Comparison of ENCODE assay signal across 8 cellular contexts in genomic region chr7:48088559-48089414, GRCh38. TPM values are rescaled to one million over a fixed set of nuclear protein-coding genes. Genes with fewer than 3 reads are reported as not detected.
DNase-seq lines count a peak whose midpoint lies in the region; ATAC-seq and TF ChIP-seq lines count a peak whose summit lies in the region.

TSS of gene UPP1 (plus strand) at chr7:48089265. CDS start at chr7:48094784, 5,519 bp downstream.

- H3K4me3 ChIP-seq in SK-N-SH (ENCODE audit: low read depth in 2 of 2, low read length in 1 of 2) (peak within 1 kb of the TSS; percentile 77 to 82), osteoblast (ENCODE audit: insufficient read depth, low read length) (peak within 1 kb of the TSS; percentile 82), thoracic aorta (peak within 1 kb of the TSS; percentile 81)

- POLR2A ChIA-PET in SK-N-SH (lab: Yijun Ruan, JAX): interaction anchor here (0.6 kb wide), 1 partner anchor 13 kb away, joined by 3 read pairs; no protein-coding TSS in a partner anchor

- peak within 1 kb of the TSS; percentile 82 for H2AFZ ChIP-seq in SK-N-SH (ENCODE audit: low read depth)
- H2AFZ ChIP-seq in osteoblast (ENCODE audit: low read length): peak within 1 kb of the TSS; percentile 62

- TF ChIP-seq RAD21 in SK-N-SH (IDR thresholded peaks at IDR 0.05; ENCODE audit: low read length): no peak

- TF ChIP-seq CTCF in SK-N-SH (IDR thresholded peaks at IDR 0.05) (no peak), osteoblast (IDR thresholded peaks at IDR 0.05; ENCODE audit: extremely low read depth, low read depth, low read length) (no peak), thoracic aorta (IDR thresholded peaks at IDR 0.05) (no peak)

- peaks cover 35% of the 10 kb centered on the region for H3F3A ChIP-seq in SK-N-SH (replicated peaks; ENCODE audit: insufficient read depth)

- H3K27ac ChIP-seq in KOPT-K1 (ENCODE audit: low read depth, low read length, poor library complexity, severe bottlenecking) (peak within 1 kb of the TSS; percentile 22), SK-N-SH (ENCODE audit: low read depth in 2 of 2, low read length in 1 of 2) (peak within 1 kb of the TSS; percentile 56 to 100), osteoblast (ENCODE audit: low read depth, low read length) (peak within 1 kb of the TSS; percentile 97), thoracic aorta (peak within 1 kb of the TSS; percentile 94 to 97)

- CTCF ChIA-PET in SK-N-SH (lab: Yijun Ruan, JAX): interaction anchor here (1.1 to 8.4 kb wide), 4 partner anchors 14 to 823 kb away, joined by 4 to 63 read pairs (median 4); no protein-coding TSS in a partner anchor

- ATAC-seq in GM21825 (IDR thresholded peaks at IDR 0.05; ENCODE audit: unreplicated experiment) (peak; percentile 58), thoracic aorta (ENCODE audit: insufficient number of reproducible peaks, low FRiP score, low read depth) (peak; percentile 58)

- peak in 1 of 2 experiments; percentile 81; a peak in 1 of 4 replicates for TF ChIP-seq EP300 in SK-N-SH (IDR thresholded peaks at IDR 0.05; ENCODE audit: borderline replicate concordance in 1 of 2, low read depth in 1 of 2, low read length in 1 of 2)

- under 1% methylated on average over 35 of the region's 66 CpGs for WGBS in SK-N-SH (ENCODE audit: low lambda C conversion rate)

- H3K27me3 ChIP-seq in SK-N-SH (ENCODE audit: insufficient read depth) (no peaks in the 10 kb centered on the region), osteoblast (ENCODE audit: insufficient read depth, low read length) (no peaks in the 10 kb centered on the region), thoracic aorta (replicated peaks; ENCODE audit: insufficient read depth) (no peaks in the 10 kb centered on the region)

- peak within 1 kb of the TSS; percentile 97 for H3K4me2 ChIP-seq in SK-N-SH
- H3K4me2 ChIP-seq in osteoblast (ENCODE audit: insufficient read depth, low read length): peak within 1 kb of the TSS; percentile 92

- peak within 1 kb of the TSS; percentile 96 for H3K9ac ChIP-seq in SK-N-SH

- H3K4me1 ChIP-seq in SK-N-SH (ENCODE audit: control insufficient read depth in 1 of 2, insufficient read depth in 2 of 2, low read depth in 1 of 2, low read length in 1 of 2) (peaks cover 20 to 42% of the 10 kb centered on the region in 2 experiments), osteoblast (ENCODE audit: insufficient read depth, low read length) (peaks cover 50% of the 10 kb centered on the region), thoracic aorta (ENCODE audit: control insufficient read depth in 1 of 2, low read depth in 2 of 2) (peaks cover 27 to 50% of the 10 kb centered on the region in 2 donors)

- DNase-seq in EL (peak; percentile 94), SK-N-SH (peak; percentile 92), globus pallidus (ENCODE audit: low spot score) (peak; percentile 75), osteoblast (ENCODE audit: insufficient read length, low spot score, missing footprints) (peak; percentile 97), thoracic aorta (ENCODE audit: low spot score) (peak; percentile 83)
- peak; percentile 75 for DNase-seq in activated naive CD4-positive, alpha-beta T cell treated with anti-CD3 and anti-CD28 coated beads, Interleukin-2, amount 50 U/mL, for 16 hours

- H3K9me3 ChIP-seq in KOPT-K1 (ENCODE audit: insufficient read depth, low read length, poor library complexity, severe bottlenecking): peaks cover 14% of the 10 kb centered on the region
- no peaks in the 10 kb centered on the region for H3K9me3 ChIP-seq in SK-N-SH
- no peaks in the 10 kb centered on the region for H3K9me3 ChIP-seq in osteoblast (ENCODE audit: low read depth, low read length)
- no peaks in the 10 kb centered on the region for H3K9me3 ChIP-seq in thoracic aorta

- H3K79me2 ChIP-seq in SK-N-SH (ENCODE audit: insufficient read depth): peaks cover 28% of the 10 kb centered on the region
- peaks cover 16% of the 10 kb centered on the region for H3K79me2 ChIP-seq in osteoblast (ENCODE audit: insufficient read depth, low read length)

- H3K36me3 ChIP-seq in KOPT-K1 (ENCODE audit: insufficient read depth, low read length) (no peaks in the 10 kb centered on the region), SK-N-SH (replicated peaks in 1 of 2; ENCODE audit: control insufficient read depth in 1 of 2, insufficient read depth in 2 of 2, low read length in 1 of 2) (peaks cover 17 to 32% of the 10 kb centered on the region in 2 experiments), osteoblast (ENCODE audit: insufficient read depth, low read length) (peaks cover 6% of the 10 kb centered on the region), thoracic aorta (no peaks in the 10 kb centered on the region)

- no peaks in the 10 kb centered on the region for H3K9me2 ChIP-seq in SK-N-SH

- H4K20me1 ChIP-seq in SK-N-SH (ENCODE audit: insufficient read depth) (no peaks in the 10 kb centered on the region), osteoblast (ENCODE audit: insufficient read depth, low read length) (no peaks in the 10 kb centered on the region)

TF ChIP-seq in SK-N-SH, 30 proteins besides CTCF, POLR2A, EP300 and RAD21 (continues in another document):
- TF ChIP-seq YY1 (IDR thresholded peaks at IDR 0.05; ENCODE audit: low read depth) (no peak), TEAD4 (IDR thresholded peaks at IDR 0.05; ENCODE audit: borderline replicate concordance, insufficient read depth) (peak; percentile 65), IRF3 (IDR thresholded peaks at IDR 0.05; ENCODE audit: low read depth, low read length) (no peak), PBX3 (IDR thresholded peaks at IDR 0.05) (peak; percentile 17), FOXM1 (IDR thresholded peaks at IDR 0.05; ENCODE audit: low read depth) (peak; percentile 56; the same call in 1 of the 2 replicates), SMC3 (IDR thresholded peaks at IDR 0.05; ENCODE audit: low read depth, low read length) (no peak), MEF2A (IDR thresholded peaks at IDR 0.05; ENCODE audit: borderline replicate concordance, low read depth) (no peak), REST (IDR thresholded peaks at IDR 0.05; ENCODE audit: low read depth, low read length) (peak; percentile 65; the same call in 1 of the 2 replicates), ELF1 (IDR thresholded peaks at IDR 0.05) (no peak; the same call in 1 of the 2 replicates), NRF1 (IDR thresholded peaks at IDR 0.05; ENCODE audit: low read depth, low read length) (no peak), FOSL2 (IDR thresholded peaks at IDR 0.05; ENCODE audit: borderline replicate concordance, low read depth) (peak; percentile 91), SIN3A (IDR thresholded peaks at IDR 0.05; ENCODE audit: borderline replicate concordance, low read depth, low read length) (no peak; the same call in 1 of the 2 replicates), GABPA (IDR thresholded peaks at IDR 0.05; ENCODE audit: low read depth) (no peak), MXI1 (IDR thresholded peaks at IDR 0.05; ENCODE audit: low read depth, low read length) (peak; percentile 84), GATA2 (CRISPR knock-in tag; IDR thresholded peaks at IDR 0.05) (no peak), TCF12 (IDR thresholded peaks at IDR 0.05) (peak; percentile 42), FOXJ3 (CRISPR knock-in tag; IDR thresholded peaks at IDR 0.05) (no peak), CHD2 (IDR thresholded peaks at IDR 0.05; ENCODE audit: low read length, partially characterized antibody) (peak; percentile 7)

RNA-seq across cellular contexts. Expression of gene UPP1, which starts in this region (rescaled TPM):
- polyA plus RNA-seq in SK-N-SH (2012; rRNA removed): 56.9 and 57.5 TPM in 2 replicates
- polyA plus RNA-seq in SK-N-SH (2012; cell fraction: cytosol; rRNA removed): 26.2 and 38.7 TPM in 2 replicates
- polyA plus RNA-seq in SK-N-SH (2012; cell fraction: nucleus; rRNA removed): 145 and 194 TPM in 2 replicates
- total RNA-seq in osteoblast (30.4 and 35.5 TPM in 2 replicates), thoracic aorta (10 to 100 TPM; 18.0 to 66.1 TPM)

Comparison
In these comparisons a context has a peak if more than half of its experiments do, and no peak if none do; other contexts are left out.
1. Peak in every context shown above with its lines: DNase-seq, ATAC-seq, H3K4me3 ChIP-seq and H3K27ac ChIP-seq.
2. H3K27ac ChIP-seq: peak in every context shown above with its lines; median percentile 97 in osteoblast; 96 in thoracic aorta; 78 in SK-N-SH; 22 in KOPT-K1.